Comparison of ENCODE assay signal across 1 cellular context in genomic region chr1:36553591-36554417, GRCh38.
TF ChIP-seq lines count a peak whose summit lies in the region.

No MANE protein-coding gene starts in this region.

TF ChIP-seq in K562, 482 proteins besides CTCF, POLR2A, EP300 and RAD21 (continued from another document):
- 0 out of 2 replicates have a peak, but pooled peaks have one; percentile 26 for TF ChIP-seq ATF7 (IDR thresholded peaks at IDR 0.05)
- TF ChIP-seq ETV1 (tag; conservative IDR thresholded peaks at IDR 0.05; ENCODE audit: low read depth), result no peak
- no peak for TF ChIP-seq HEY1 (CRISPR knock-in tag; IDR thresholded peaks at IDR 0.05; ENCODE audit: borderline replicate concordance)
- no peak for TF ChIP-seq POU5F1 (IDR thresholded peaks at IDR 0.05; ENCODE audit: borderline replicate concordance, low read depth, low read length, partially characterized antibody)
- peak; percentile 69; the same call in 1 of the 2 replicates for TF ChIP-seq STAG1 (CRISPR knock-in tag; IDR thresholded peaks at IDR 0.05; ENCODE audit: borderline replicate concordance)
- peak; percentile 72 for TF ChIP-seq RB1 (IDR thresholded peaks at IDR 0.05; ENCODE audit: low read depth)
- no peak for TF ChIP-seq SMAD4 (CRISPR knock-in tag; conservative IDR thresholded peaks at IDR 0.05)
- 0 out of 2 replicates have a peak, but pooled peaks have one; percentile 15 for TF ChIP-seq BHLHE40 (IDR thresholded peaks at IDR 0.05; ENCODE audit: low read length)
- TF ChIP-seq DEAF1 (CRISPR knock-in tag; IDR thresholded peaks at IDR 0.05), result peak; percentile 37; the same call in 1 of the 2 replicates
- no peak for TF ChIP-seq ZEB2 (IDR thresholded peaks at IDR 0.05)
- no peak for TF ChIP-seq C11orf30 (IDR thresholded peaks at IDR 0.05; ENCODE audit: low read depth)
- peak in 1 of 2 experiments; percentile 61; a peak in 1 of 4 replicates for TF ChIP-seq RCOR1 (IDR thresholded peaks at IDR 0.05; ENCODE audit: borderline replicate concordance in 1 of 2, low read depth in 2 of 2, low read length in 2 of 2)
- TF ChIP-seq MTA3 (IDR thresholded peaks at IDR 0.05; ENCODE audit: borderline replicate concordance), result peak; percentile 51; the same call in 1 of the 2 replicates
- 0 out of 2 replicates have a peak, but pooled peaks have one; percentile 36 for TF ChIP-seq ZHX1 (conservative IDR thresholded peaks at IDR 0.05; ENCODE audit: low read length)
